ENCODE assay signal across 7 cellular contexts in genomic region chr1:225882699-225883615, GRCh38. TPM values are rescaled to one million over a fixed set of nuclear protein-coding genes. Genes with fewer than 3 reads are reported as not detected.
A peak's percentile ranks its signal among the peaks of the same experiment; 100 is the strongest.
DNase-seq lines count a peak whose midpoint lies in the region; ATAC-seq and TF ChIP-seq lines count a peak whose summit lies in the region.

No MANE protein-coding gene starts in this region.

- H3K27me3 ChIP-seq in osteoblast (ENCODE audit: insufficient read depth, low read length): no peaks in the 10 kb centered on the region

- no peaks in the 10 kb centered on the region for H3K9me3 ChIP-seq in osteoblast (ENCODE audit: low read depth, low read length)

- peaks cover 22% of the 10 kb centered on the region for H3K4me1 ChIP-seq in osteoblast (ENCODE audit: insufficient read depth, low read length)

- ATAC-seq in GM18519 (IDR thresholded peaks at IDR 0.05; ENCODE audit: low FRiP score, unreplicated experiment) (peak; percentile 1), HG02759 (IDR thresholded peaks at IDR 0.05; ENCODE audit: unreplicated experiment) (peak; percentile 34), Right ventricle myocardium inferior (peak; percentile 55)
- peak; percentile 35 to 48 for ATAC-seq in activated naive CD4-positive, alpha-beta T cell treated with anti-CD3 and anti-CD28 coated beads, Interleukin-2, amount 50 U/mL, for 72 hours

- no peak for TF ChIP-seq CTCF in osteoblast (IDR thresholded peaks at IDR 0.05; ENCODE audit: extremely low read depth, low read depth, low read length)

- no peaks in the 10 kb centered on the region for H3K36me3 ChIP-seq in osteoblast (ENCODE audit: insufficient read depth, low read length)

- H3K4me3 ChIP-seq in osteoblast (ENCODE audit: insufficient read depth, low read length): peak overlapping the region; percentile 99

- no peaks in the 10 kb centered on the region for H3K36me3 Mint-ChIP-seq in activated naive CD4-positive, alpha-beta T cell treated with anti-CD3 and anti-CD28 coated beads, Interleukin-2, amount 50 U/mL, for 72 hours

- peak overlapping the region; percentile 95 for H3K4me2 ChIP-seq in osteoblast (ENCODE audit: insufficient read depth, low read length)

- peak overlapping the region; percentile 72 for H3K27ac ChIP-seq in osteoblast (ENCODE audit: low read depth, low read length)

- intact Hi-C loops in Right ventricle myocardium inferior (cut with DNase I): loop anchor here (1.0 to 5.0 kb wide), 2 partner anchors 41 to 71 kb away; partner anchors contain the start of genes EPHX1 and PYCR2

- H3K79me2 ChIP-seq in osteoblast (ENCODE audit: insufficient read depth, low read length): peaks cover 37% of the 10 kb centered on the region

- DNase-seq in NCI-H146 (lab: John Stamatoyannopoulos, UW) (peak; percentile 61), Right ventricle myocardium inferior (ENCODE audit: missing footprints) (peak; percentile 84), osteoblast (ENCODE audit: insufficient read length, low spot score, missing footprints) (peak; percentile 97), activated gamma-delta T cell treated with Interleukin-2 at 50 U/mL for 16 hours (no peak)
- peak; percentile 44 to 62 for DNase-seq in activated naive CD4-positive, alpha-beta T cell treated with anti-CD3 and anti-CD28 coated beads, Interleukin-2, amount 50 U/mL, for 72 hours (ENCODE audit: low spot score in 2 of 2)

- H3K27ac Mint-ChIP-seq in activated naive CD4-positive, alpha-beta T cell treated with anti-CD3 and anti-CD28 coated beads, Interleukin-2, amount 50 U/mL, for 72 hours: peak overlapping the region; percentile 84 to 85

- H4K20me1 ChIP-seq in osteoblast (ENCODE audit: insufficient read depth, low read length): peaks cover 20% of the 10 kb centered on the region

- H3K9me3 Mint-ChIP-seq in activated naive CD4-positive, alpha-beta T cell treated with anti-CD3 and anti-CD28 coated beads, Interleukin-2, amount 50 U/mL, for 72 hours: no peaks in the 10 kb centered on the region

- peak overlapping the region; percentile 98 for H2AFZ ChIP-seq in osteoblast (ENCODE audit: low read length)

RNA-seq across cellular contexts. Expression of gene TMEM63A, which starts 0.8 kb away (rescaled TPM):
- total RNA-seq in activated naive CD4-positive, alpha-beta T cell treated with anti-CD3 and anti-CD28 coated beads, Interleukin-2, amount 50 U/mL, for 72 hours: 100 to 1,000 TPM in 1 of 2 donors, 10 to 100 TPM in 1; 67.8 to 115 TPM
- total RNA-seq in Right ventricle myocardium inferior (30.6 TPM), osteoblast (23.2 and 31.5 TPM in 2 replicates)

RNA-seq across cellular contexts. Expression of gene LEFTY1, which starts 6.0 kb away (rescaled TPM):
- total RNA-seq in activated naive CD4-positive, alpha-beta T cell treated with anti-CD3 and anti-CD28 coated beads, Interleukin-2, amount 50 U/mL, for 72 hours: under 1 TPM in 1 of 2 donors, not detected in 1; 0.54 TPM
- total RNA-seq in Right ventricle myocardium inferior (not detected), osteoblast (under 0.01 TPM in 1 of 2 replicates, not detected in the other)

RNA-seq across cellular contexts. Expression of gene PYCR2, which starts 41.1 kb away (rescaled TPM):
- total RNA-seq in activated naive CD4-positive, alpha-beta T cell treated with anti-CD3 and anti-CD28 coated beads, Interleukin-2, amount 50 U/mL, for 72 hours: 100 to 1,000 TPM; 114 to 129 TPM
- total RNA-seq in Right ventricle myocardium inferior (58.6 TPM), osteoblast (25.9 and 29.0 TPM in 2 replicates)

RNA-seq across cellular contexts. Expression of gene LEFTY2, which starts 58.1 kb away (rescaled TPM):
- total RNA-seq in activated naive CD4-positive, alpha-beta T cell treated with anti-CD3 and anti-CD28 coated beads, Interleukin-2, amount 50 U/mL, for 72 hours: not detected
- total RNA-seq in Right ventricle myocardium inferior (0.19 TPM), osteoblast (not detected in 2 replicates)

Comparison
In these comparisons a context has a peak if more than half of its experiments do, and no peak if none do; other contexts are left out.
1. ATAC-seq: peak in every context shown above with its lines; median percentile 55 in Right ventricle myocardium inferior; 42 in activated naive CD4-positive, alpha-beta T cell treated with anti-CD3 and anti-CD28 coated beads, Interleukin-2, amount 50 U/mL, for 72 hours; 34 in HG02759; 1 in GM18519.